ENCODE assay signal across 14 cellular contexts in genomic region chr5:108634251-108634950, GRCh38.
DNase-seq lines count a peak whose midpoint lies in the region; ATAC-seq and TF ChIP-seq lines count a peak whose summit lies in the region.
"Had no signal": no experiment of that assay in that cellular context is flagged by ENCODE, and none has a peak within 500 bp of the region (broad histone marks: within the 10 kb centered on the region; RNA-seq: fewer than 3 reads in every experiment).

No MANE protein-coding gene starts in this region.

- no peaks in the 10 kb centered on the region for H3K27me3 ChIP-seq in dorsolateral prefrontal cortex
- H3K27me3 ChIP-seq: tibial nerve had no signal

- intact Hi-C loops in dorsolateral prefrontal cortex (cut with DNase I) = no loop called here

- H3K27ac ChIP-seq in dorsolateral prefrontal cortex = peak overlapping the region in 1 of 59 donors; percentile 6
- H3K27ac ChIP-seq: left ventricle myocardium inferior, tibial nerve had no signal

- TF ChIP-seq CTCF in AG10803 (conservative IDR thresholded peaks at IDR 0.05; ENCODE audit: low read length) = no peak
- no peak for TF ChIP-seq CTCF in dorsolateral prefrontal cortex (IDR thresholded peaks at IDR 0.05 in 54 of 56, conservative IDR thresholded peaks at IDR 0.05 in 2 of 56; ENCODE audit: low read depth in 1 of 56, partially characterized antibody in 56 of 56)

- H3K4me3 ChIP-seq in AG10803 (ENCODE audit: low read length) = no peak overlapping the region
- H3K4me3 ChIP-seq in dorsolateral prefrontal cortex = no peak overlapping the region
- H3K4me3 ChIP-seq: left ventricle myocardium inferior, tibial nerve had no signal

- DNase-seq in AG10803 (ENCODE audit: low read depth) = peak; percentile 38
- no peak for DNase-seq in NCI-H2171 (lab: John Stamatoyannopoulos, UW)
- no peak for DNase-seq in activated naive CD4-positive, alpha-beta T cell treated with anti-CD3 and anti-CD28 coated beads, Interleukin-2, amount 50 U/mL, for 16 hours
- no peak for DNase-seq in dorsolateral prefrontal cortex
- DNase-seq in anterior cingulate cortex (lab: John Stamatoyannopoulos, UW) = no peak
- DNase-seq: activated CD4-positive, alpha-beta T cell treated with anti-CD3 and anti-CD28 coated beads for 48 hours; Caco-2; left ventricle myocardium inferior; nephron progenitor cell; OCI-M1 had no signal

- peak; percentile 47 for ATAC-seq in GM19372 (IDR thresholded peaks at IDR 0.05; ENCODE audit: low read depth, unreplicated experiment)
- ATAC-seq in HG02678 (IDR thresholded peaks at IDR 0.05; ENCODE audit: unreplicated experiment) = peak; percentile 41
- ATAC-seq in HG03558 (IDR thresholded peaks at IDR 0.05; ENCODE audit: extremely low read depth, unreplicated experiment) = peak; percentile 30
